Comparison of ENCODE assay signal across 11 cellular contexts in genomic region chr9:35760651-35761050, GRCh38. TPM values are rescaled to one million over a fixed set of nuclear protein-coding genes. Genes with fewer than 3 reads are reported as not detected.
DNase-seq lines count a peak whose midpoint lies in the region; TF ChIP-seq lines count a peak whose summit lies in the region.
"Had no signal": no experiment of that assay in that cellular context is flagged by ENCODE, and none has a peak within 500 bp of the region (broad histone marks: within the 10 kb centered on the region; RNA-seq: fewer than 3 reads in every experiment).

No MANE protein-coding gene starts in this region.

- peaks cover 0 to 2% (median 0%) of the 10 kb centered on the region in 8 donors for H3K9me3 Mint-ChIP-seq in CD4-positive, alpha-beta memory T cell
- H3K9me3 Mint-ChIP-seq: stimulated activated naive B cell treated with anti-CD40 and anti-IgM and Interleukin-4, amounts not matched to agents 10 μg/mL and 1 μg/mL and 100 μg/mL, for 72 hours had no signal

- H3K36me3 ChIP-seq in HEK293 (ENCODE audit: control insufficient read depth in 2 of 2, insufficient read depth in 1 of 2, low read length in 2 of 2) (peaks cover 0 to 10% of the 10 kb centered on the region in 2 experiments; a peak in 1 of 3 replicates), OCI-LY7 (ENCODE audit: insufficient read depth, low read length) (peaks cover 26% of the 10 kb centered on the region)
- no peaks in the 10 kb centered on the region for H3K36me3 ChIP-seq in CD4-positive, alpha-beta memory T cell (ENCODE audit: insufficient read depth, low read length)

- H3K27me3 ChIP-seq in CD4-positive, alpha-beta memory T cell (ENCODE audit: insufficient read depth, low read length): no peaks in the 10 kb centered on the region

- no peak for TF ChIP-seq CTCF in HEK293 (tag by site-specific recombination; IDR thresholded peaks at IDR 0.05)
- TF ChIP-seq CTCF in OCI-LY7 (conservative IDR thresholded peaks at IDR 0.05; ENCODE audit: low read length): no peak
- no peak for TF ChIP-seq CTCF in epithelial cell of esophagus (IDR thresholded peaks at IDR 0.05; ENCODE audit: insufficient read depth, low read depth, low read length, missing control alignments)
- no peak for TF ChIP-seq CTCF in coronary artery (IDR thresholded peaks at IDR 0.05)

- intact Hi-C loops in OCI-LY7 (cut with micrococcal nuclease; ENCODE audit: unreplicated experiment): no loop called here
- intact Hi-C loops in CD4-positive, alpha-beta memory T cell (cut with micrococcal nuclease): no loop called here

- no peak overlapping the region for H3K27ac ChIP-seq in HEK293 (ENCODE audit: extremely low read depth, low read depth, low read length)
- peak overlapping the region; percentile 9 for H3K27ac ChIP-seq in OCI-LY7 (ENCODE audit: low read depth, low read length, poor library complexity, severe bottlenecking)
- H3K27ac ChIP-seq in CD4-positive, alpha-beta memory T cell (ENCODE audit: low read depth, low read length): no peak overlapping the region
- peak overlapping the region in 1 of 2 donors; percentile 38 for H3K27ac ChIP-seq in coronary artery

- no peaks in the 10 kb centered on the region for H4K20me1 ChIP-seq in OCI-LY7 (ENCODE audit: insufficient read depth, low read length)

- H3K36me3 Mint-ChIP-seq in CD4-positive, alpha-beta memory T cell: peaks cover 2 to 9% of the 10 kb centered on the region in 2 donors

- peaks cover 27 to 66% (median 48%) of the 10 kb centered on the region in 4 donors for H3K4me1 Mint-ChIP-seq in CD4-positive, alpha-beta memory T cell

- peaks cover 13% of the 10 kb centered on the region for H3K4me1 ChIP-seq in HEK293 (ENCODE audit: control insufficient read depth, insufficient read depth, low read length)
- peaks cover 69% of the 10 kb centered on the region for H3K4me1 ChIP-seq in OCI-LY7 (ENCODE audit: insufficient read depth, low read length, poor library complexity, severe bottlenecking)
- peaks cover 22% of the 10 kb centered on the region for H3K4me1 ChIP-seq in CD4-positive, alpha-beta memory T cell (ENCODE audit: insufficient read depth, low read length)

- H3K27ac Mint-ChIP-seq in CD4-positive, alpha-beta memory T cell: peak overlapping the region in 1 of 7 donors; percentile 56
- H3K27ac Mint-ChIP-seq: stimulated activated naive B cell treated with anti-CD40 and anti-IgM and Interleukin-4, amounts not matched to agents 10 μg/mL and 1 μg/mL and 100 μg/mL, for 72 hours had no signal

- no peak overlapping the region for H3K4me3 Mint-ChIP-seq in CD4-positive, alpha-beta memory T cell
- H3K4me3 Mint-ChIP-seq: stimulated activated naive B cell treated with anti-CD40 and anti-IgM and Interleukin-4, amounts not matched to agents 10 μg/mL and 1 μg/mL and 100 μg/mL, for 72 hours had no signal

- peaks cover 49% of the 10 kb centered on the region for H3K79me2 ChIP-seq in OCI-LY7 (ENCODE audit: insufficient read depth, low read depth, low read length)

- DNase-seq in OCI-LY7 (ENCODE audit: low spot score) (no peak), epithelial cell of esophagus (ENCODE audit: low read depth) (peak; percentile 29), renal cortical epithelial cell (ENCODE audit: low read depth) (peak; percentile 48), coronary artery (ENCODE audit: low spot score) (no peak), NCI-H1930 (lab: John Stamatoyannopoulos, UW) (no peak)
- DNase-seq in CD4-positive, alpha-beta memory T cell: no peak
- DNase-seq: DND-41; erythroblast; stimulated activated naive B cell treated with anti-CD40 and anti-IgM and Interleukin-4, amounts not matched to agents 10 μg/mL and 1 μg/mL and 100 μg/mL, for 72 hours; T-helper 2 cell had no signal

- H2AFZ ChIP-seq in OCI-LY7 (ENCODE audit: low read length): no peak overlapping the region

- peak overlapping the region; percentile 9; the same call in 1 of the 2 replicates for H3K4me2 ChIP-seq in OCI-LY7 (ENCODE audit: low read length)

- H3K9me3 ChIP-seq in HEK293 (ENCODE audit: control insufficient read depth, insufficient read depth, low read depth, low read length): no peaks in the 10 kb centered on the region
- peaks cover 10% of the 10 kb centered on the region; the same call in 1 of the 2 replicates for H3K9me3 ChIP-seq in OCI-LY7 (ENCODE audit: low read length)
- no peaks in the 10 kb centered on the region for H3K9me3 ChIP-seq in CD4-positive, alpha-beta memory T cell (ENCODE audit: control insufficient read depth in 1 of 2, low read length in 2 of 2)

- H3K4me3 ChIP-seq in HEK293 (ENCODE audit: low read depth, low read length): no peak overlapping the region
- H3K4me3 ChIP-seq in OCI-LY7 (ENCODE audit: low read depth, low read length, poor library complexity, severe bottlenecking): no peak overlapping the region
- H3K4me3 ChIP-seq in epithelial cell of esophagus (ENCODE audit: low read length): no peak overlapping the region
- no peak overlapping the region for H3K4me3 ChIP-seq in CD4-positive, alpha-beta memory T cell (ENCODE audit: low read length in 2 of 2)
- H3K4me3 ChIP-seq in coronary artery: no peak overlapping the region

- BruUV-seq in OCI-LY7 (replicated peaks; lab: Mats Ljungman, UMichigan): no TSS peak

- POLR2A ChIA-PET in HEK293 (lab: Yijun Ruan, JAX) (interaction anchor here (0.8 to 1.3 kb wide), 3 partner anchors 9 to 172 kb away, joined by 3 to 4 read pairs (median 3); no protein-coding TSS in a partner anchor), OCI-LY7 (lab: Charles Lee) (interaction anchor here (0.8 to 1.5 kb wide), 6 partner anchors 9 to 28 kb away, joined by 3 to 5 read pairs (median 4); partner anchors contain the start of genes CREB3, GBA2 and RGP1)
- POLR2A ChIA-PET in CD4-positive, alpha-beta memory T cell (lab: Charles Lee; ENCODE audit: partially characterized antibody): interaction anchor here (2.1 kb wide), 1 partner anchor 12 kb away, joined by 7 read pairs; the partner anchor contains the start of genes GBA2 and RGP1

- CTCF ChIA-PET in HEK293 (lab: Yijun Ruan, JAX) (interaction anchor here (0.7 to 2.7 kb wide), 10 partner anchors 9 to 150 kb away, joined by 3 to 12 read pairs (median 4); partner anchors contain the start of genes GBA2 and RGP1), OCI-LY7 (lab: Charles Lee; ENCODE audit: unreplicated experiment) (interaction anchor here (0.5 to 1.6 kb wide), 2 partner anchors 15 to 76 kb away, joined by 3 to 4 read pairs; no protein-coding TSS in a partner anchor)
- CTCF ChIA-PET in CD4-positive, alpha-beta memory T cell (lab: Charles Lee; ENCODE audit: partially characterized antibody): interaction anchor here (0.6 to 2.5 kb wide), 4 partner anchors 26 to 103 kb away, joined by 3 to 6 read pairs (median 3); partner anchors contain the start of genes CCDC107 and RMRP

- no peaks in the 10 kb centered on the region for H3K27me3 Mint-ChIP-seq in CD4-positive, alpha-beta memory T cell
- H3K27me3 Mint-ChIP-seq: stimulated activated naive B cell treated with anti-CD40 and anti-IgM and Interleukin-4, amounts not matched to agents 10 μg/mL and 1 μg/mL and 100 μg/mL, for 72 hours had no signal

- H3K9me2 ChIP-seq in OCI-LY7 (ENCODE audit: insufficient read depth, low read length): no peaks in the 10 kb centered on the region

TF ChIP-seq in HEK293, 187 proteins besides CTCF, POLR2A, EP300 and RAD21:
- peak; percentile 40 for TF ChIP-seq GLIS1 (tag by site-specific recombination; IDR thresholded peaks at IDR 0.05)
- TF ChIP-seq ZNF654 (tag by site-specific recombination; IDR thresholded peaks at IDR 0.05; ENCODE audit: low read depth): no peak
- TF ChIP-seq, protein P1, sequence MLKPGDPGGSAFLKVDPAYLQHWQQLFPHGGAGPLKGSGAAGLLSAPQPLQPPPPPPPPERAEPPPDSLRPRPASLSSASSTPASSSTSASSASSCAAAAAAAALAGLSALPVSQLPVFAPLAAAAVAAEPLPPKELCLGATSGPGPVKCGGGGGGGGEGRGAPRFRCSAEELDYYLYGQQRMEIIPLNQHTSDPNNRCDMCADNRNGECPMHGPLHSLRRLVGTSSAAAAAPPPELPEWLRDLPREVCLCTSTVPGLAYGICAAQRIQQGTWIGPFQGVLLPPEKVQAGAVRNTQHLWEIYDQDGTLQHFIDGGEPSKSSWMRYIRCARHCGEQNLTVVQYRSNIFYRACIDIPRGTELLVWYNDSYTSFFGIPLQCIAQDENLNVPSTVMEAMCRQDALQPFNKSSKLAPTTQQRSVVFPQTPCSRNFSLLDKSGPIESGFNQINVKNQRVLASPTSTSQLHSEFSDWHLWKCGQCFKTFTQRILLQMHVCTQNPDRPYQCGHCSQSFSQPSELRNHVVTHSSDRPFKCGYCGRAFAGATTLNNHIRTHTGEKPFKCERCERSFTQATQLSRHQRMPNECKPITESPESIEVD (tag by site-specific recombination; IDR thresholded peaks at IDR 0.05): no peak
- TF ChIP-seq ZNF366 (tag by site-specific recombination; conservative IDR thresholded peaks at IDR 0.05): no peak
TF ChIP-seq in HEK293: peak in this region for 1.

RNA-seq across cellular contexts. Expression of gene MSMP, which starts 6.6 kb away (rescaled TPM):
- 0.67 and 2.3 TPM in 2 replicates for total RNA-seq in OCI-LY7 (2014; rRNA removed; shearing (Covaris generic))
- total RNA-seq in OCI-LY7 (2022) (4.1 and 4.4 TPM in 2 replicates), renal cortical epithelial cell (not detected in 2 replicates)
- not detected for total RNA-seq in CD4-positive, alpha-beta memory T cell
- 1 to 10 TPM in 1 of 2 donors, not detected in 1; 1.2 TPM for polyA plus RNA-seq in CD4-positive, alpha-beta memory T cell

RNA-seq across cellular contexts. Expression of gene RGP1, which starts 11.6 kb away (rescaled TPM):
- 12.3 and 13.5 TPM in 2 replicates for total RNA-seq in OCI-LY7 (2014; rRNA removed; shearing (Covaris generic))
- 27.1 and 31.3 TPM in 2 replicates for total RNA-seq in OCI-LY7 (2022)
- total RNA-seq in renal cortical epithelial cell: 13.7 and 24.3 TPM in 2 replicates
- 10 to 100 TPM; 31.8 to 33.8 TPM for total RNA-seq in CD4-positive, alpha-beta memory T cell
- polyA plus RNA-seq in CD4-positive, alpha-beta memory T cell: 1 to 10 TPM; 6.1 to 9.9 TPM

RNA-seq across cellular contexts. Expression of gene GBA2, which starts 11.6 kb away (rescaled TPM):
- 66.0 and 75.4 TPM in 2 replicates for total RNA-seq in OCI-LY7 (2014; rRNA removed; shearing (Covaris generic))
- total RNA-seq in OCI-LY7 (2022) (68.2 and 70.4 TPM in 2 replicates), renal cortical epithelial cell (14.9 and 46.9 TPM in 2 replicates)
- 10 to 100 TPM; 61.1 to 66.3 TPM for total RNA-seq in CD4-positive, alpha-beta memory T cell
- polyA plus RNA-seq in CD4-positive, alpha-beta memory T cell: 10 to 100 TPM; 16.3 to 27.1 TPM

RNA-seq across cellular contexts. Expression of gene CREB3, which starts 28.2 kb away (rescaled TPM):
- total RNA-seq in OCI-LY7 (2014; rRNA removed; shearing (Covaris generic)): 16.8 and 18.2 TPM in 2 replicates
- total RNA-seq in OCI-LY7 (2022): 21.9 and 23.0 TPM in 2 replicates
- 57.8 and 152 TPM in 2 replicates for total RNA-seq in renal cortical epithelial cell
- total RNA-seq in CD4-positive, alpha-beta memory T cell: 10 to 100 TPM; 24.8 to 25.6 TPM
- 10 to 100 TPM; 45.0 to 59.7 TPM for polyA plus RNA-seq in CD4-positive, alpha-beta memory T cell

RNA-seq across cellular contexts. Expression of gene TLN1, which starts 28.7 kb away (rescaled TPM):
- total RNA-seq in OCI-LY7 (2014; rRNA removed; shearing (Covaris generic)): 87.5 and 98.8 TPM in 2 replicates
- total RNA-seq in OCI-LY7 (2022) (169 and 177 TPM in 2 replicates), renal cortical epithelial cell (266 and 772 TPM in 2 replicates)
- total RNA-seq in CD4-positive, alpha-beta memory T cell: 100 to 1,000 TPM; 294 to 316 TPM
- polyA plus RNA-seq in CD4-positive, alpha-beta memory T cell: 100 to 1,000 TPM in 1 of 2 donors, 10 to 100 TPM in 1; 13.7 to 137 TPM

Comparison
In these comparisons a context has a peak if more than half of its experiments do, and no peak if none do; other contexts are left out.
1. DNase-seq: peak in epithelial cell of esophagus (single experiment) and renal cortical epithelial cell (single experiment); none in OCI-LY7 (single experiment), CD4-positive, alpha-beta memory T cell (0 of 5), coronary artery (single experiment) and NCI-H1930 (0 of 2).